ENCODE assay signal across 21 cellular contexts in the genomic region with DNA sequence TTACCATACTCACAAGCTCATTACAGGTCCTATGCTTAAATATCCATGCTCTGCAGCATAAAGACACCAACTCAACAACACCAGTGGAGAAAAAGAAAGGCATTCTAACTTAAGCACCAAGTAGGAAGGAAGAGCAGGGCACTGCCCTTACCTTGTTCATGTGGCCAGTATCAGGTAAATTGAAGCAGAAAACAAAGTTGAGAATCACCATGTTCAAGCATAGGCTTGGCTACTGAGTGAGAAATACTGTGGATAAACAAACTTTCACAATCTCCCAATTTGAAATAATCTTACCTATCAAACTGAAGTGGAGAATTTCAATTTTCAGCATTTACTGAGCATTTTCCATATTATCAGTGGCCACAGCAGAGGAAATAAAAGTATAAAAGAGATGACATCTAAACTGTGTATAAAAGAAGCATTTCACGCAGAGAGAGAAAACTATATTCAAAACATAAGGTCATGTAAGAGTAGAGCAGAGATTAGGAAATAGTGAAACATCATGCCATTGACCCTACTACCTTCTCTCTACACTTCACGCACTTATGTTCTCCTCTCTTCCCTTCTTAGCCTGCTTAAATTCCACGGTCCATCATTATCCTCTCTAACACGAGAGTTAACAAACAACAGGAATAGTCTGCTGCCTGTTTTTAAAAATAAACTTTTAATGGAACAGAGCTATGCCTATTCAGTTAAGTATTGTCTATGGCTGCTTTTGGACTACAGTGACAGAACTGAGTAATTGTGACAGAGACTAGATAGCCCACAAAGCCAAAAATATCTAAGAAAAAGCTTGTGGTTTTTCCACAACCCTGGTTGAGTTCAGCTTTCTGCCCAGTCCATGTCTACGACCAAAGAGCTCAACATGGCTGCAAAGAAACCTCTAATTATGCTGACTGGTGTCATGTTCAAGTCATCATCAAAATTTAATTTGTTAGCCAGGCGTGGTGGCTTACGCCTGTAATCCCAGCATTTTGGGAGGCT.
"Had no signal": no experiment of that assay in that cellular context is flagged by ENCODE, and none has a peak within 500 bp of the region (broad histone marks: within the 10 kb centered on the region; RNA-seq: fewer than 3 reads in every experiment).

No MANE protein-coding gene starts in this region.

- H3K27ac ChIP-seq: ascending aorta, esophagus muscularis mucosa, gastroesophageal sphincter, heart left ventricle, parathyroid adenoma, sigmoid colon, spleen, testis had no signal

- H3K4me3 ChIP-seq: ascending aorta, esophagus muscularis mucosa, gastroesophageal sphincter, heart left ventricle, sigmoid colon, spleen, testis had no signal

- H3K27me3 ChIP-seq: ascending aorta, esophagus muscularis mucosa, gastroesophageal sphincter, heart left ventricle, sigmoid colon, spleen, testis had no signal

- FAIRE-seq: endothelial cell of umbilical vein had no signal

- H3K9ac ChIP-seq: parathyroid adenoma had no signal

- ATAC-seq: activated CD8-positive, alpha-beta T cell treated with anti-CD3 and anti-CD28 coated beads for 36 hours; gastroesophageal sphincter; heart left ventricle; left ventricle myocardium superior; natural killer cell treated with Interleukin-12 subunit alpha and Interleukin-12 subunit beta and Interleukin-15 and Interleukin-18, amount 100 ng/mL, for 72 hours; stimulated activated memory B cell treated with anti-CD40 and anti-IgM and Interleukin-4, amounts not matched to agents 10 μg/mL and 1 μg/mL and 100 μg/mL, for 72 hours had no signal

- DNase-seq: activated B cell treated with CpG ODN at 0.5 μM for 24 hours; activated CD4-positive, alpha-beta T cell treated with anti-CD3 and anti-CD28 coated beads for 4 hours; activated CD8-positive, alpha-beta T cell treated with anti-CD3 and anti-CD28 coated beads for 36 hours; activated naive CD4-positive, alpha-beta T cell treated with anti-CD3 and anti-CD28 coated beads, Interleukin-2, amount 10 ng/mL, durations not matched to agents 7 days and 5 days; activated T-cell treated with anti-CD3 and anti-CD28 coated beads, Interleukin-2, amount 50 U/mL, for 24 hours; cerebellar nuclear complex; effector memory CD4-positive, alpha-beta T cell; heart left ventricle; left ventricle myocardium superior; mesenchymal stem cell; sigmoid colon; spleen; stimulated activated CD4-positive, alpha-beta T cell treated with anti-CD3 and anti-CD28 coated beads, Interleukin-4, amount 100 ng/mL, for 4 hours; testis had no signal

- H2AFZ ChIP-seq: parathyroid adenoma had no signal

- H3K4me1 ChIP-seq: ascending aorta, esophagus muscularis mucosa, gastroesophageal sphincter, parathyroid adenoma, testis had no signal

- H3K9me3 ChIP-seq: ascending aorta, esophagus muscularis mucosa, gastroesophageal sphincter, sigmoid colon, testis had no signal
